21 cellular contexts compared by ENCODE assay signal in the genomic region with DNA sequence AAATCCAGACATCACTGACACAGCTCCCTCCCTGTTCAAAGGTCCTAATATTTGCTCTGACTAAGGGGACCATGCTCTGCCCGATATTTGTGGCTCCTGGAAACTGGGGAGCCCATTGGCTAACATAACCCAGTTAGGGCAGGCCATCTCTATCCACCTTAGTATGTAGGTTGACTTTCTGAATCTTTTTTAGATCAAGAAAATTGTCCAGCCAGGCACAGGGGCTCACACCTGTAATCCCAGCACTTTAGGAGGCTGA. TPM values are rescaled to one million over a fixed set of nuclear protein-coding genes. Genes with fewer than 3 reads are reported as not detected.
DNase-seq lines count a peak whose midpoint lies in the region; ATAC-seq and TF ChIP-seq lines count a peak whose summit lies in the region.
"Had no signal": no experiment of that assay in that cellular context is flagged by ENCODE, and none has a peak within 500 bp of the region (broad histone marks: within the 10 kb centered on the region; RNA-seq: fewer than 3 reads in every experiment).

No MANE protein-coding gene starts in this region.

- H4K20me1 ChIP-seq in OCI-LY3 (ENCODE audit: insufficient read depth, low read length) (no peaks in the 10 kb centered on the region), hepatocyte (ENCODE audit: insufficient read depth, poor library complexity, severe bottlenecking) (peaks cover 5% of the 10 kb centered on the region)

- peak; percentile 21 for DNase-seq in activated CD8-positive, alpha-beta memory T cell treated with anti-CD3 and anti-CD28 coated beads for 24 hours
- DNase-seq in activated CD8-positive, alpha-beta memory T cell treated with anti-CD3 and anti-CD28 coated beads, Interleukin-2, amount 10 ng/mL, durations not matched to agents 7 days and 5 days: no peak
- DNase-seq in hepatocyte (ENCODE audit: low spot score) (no peak), stomach (peak; percentile 1), NCI-H226 (no peak), LoVo (ENCODE audit: low spot score) (no peak)
- DNase-seq: CD4-positive, alpha-beta memory T cell; DMS153; DMS79; GDM1; HFFc6 had no signal

- no peaks in the 10 kb centered on the region for H3K9me3 ChIP-seq in OCI-LY3 (ENCODE audit: insufficient read depth, low read length)
- H3K9me3 ChIP-seq in hepatocyte (ENCODE audit: low read depth): no peaks in the 10 kb centered on the region
- no peaks in the 10 kb centered on the region for H3K9me3 ChIP-seq in stomach
- H3K9me3 ChIP-seq: A549 had no signal

- H3K4me3 Mint-ChIP-seq in activated CD8-positive, alpha-beta memory T cell treated with anti-CD3 and anti-CD28 coated beads, Interleukin-2, amount 10 ng/mL, durations not matched to agents 7 days and 5 days: no peak overlapping the region
- H3K4me3 Mint-ChIP-seq: CD4-positive, alpha-beta memory T cell; HFFc6 had no signal

- no peak for TF ChIP-seq POLR2A in stomach (IDR thresholded peaks at IDR 0.05)

- H3K9me3 Mint-ChIP-seq in activated CD8-positive, alpha-beta memory T cell treated with anti-CD3 and anti-CD28 coated beads, Interleukin-2, amount 10 ng/mL, durations not matched to agents 7 days and 5 days (ENCODE audit: low read depth): no peaks in the 10 kb centered on the region

- no peak for TF ChIP-seq CTCF in OCI-LY3 (IDR thresholded peaks at IDR 0.05; ENCODE audit: low read depth, low read length)
- no peak for TF ChIP-seq CTCF in hepatocyte (IDR thresholded peaks at IDR 0.05; ENCODE audit: poor library complexity)
- TF ChIP-seq CTCF in stomach (IDR thresholded peaks at IDR 0.05): no peak

- intact Hi-C loops in stomach (cut with DNase I; ENCODE audit: low total_unique reads): loop anchor here (10.0 kb wide), 3 partner anchors 148 to 1028 kb away; no protein-coding TSS in a partner anchor

- H3K4me1 ChIP-seq in OCI-LY3 (ENCODE audit: low read length) (no peaks in the 10 kb centered on the region), hepatocyte (ENCODE audit: insufficient read depth) (peaks cover 10% of the 10 kb centered on the region), stomach (peaks cover 12 to 52% (median 30%) of the 10 kb centered on the region in 4 donors)
- H3K4me1 ChIP-seq: A549, BLaER1 had no signal

- no peak overlapping the region for H3K27ac Mint-ChIP-seq in activated CD8-positive, alpha-beta memory T cell treated with anti-CD3 and anti-CD28 coated beads, Interleukin-2, amount 10 ng/mL, durations not matched to agents 7 days and 5 days
- H3K27ac Mint-ChIP-seq: CD4-positive, alpha-beta memory T cell; HFFc6 had no signal

- H3K4me3 ChIP-seq in OCI-LY3 (ENCODE audit: low read length) (no peak overlapping the region), hepatocyte (no peak overlapping the region), stomach (no peak overlapping the region)
- H3K4me3 ChIP-seq: A549, BLaER1 had no signal

- no peak for ATAC-seq in activated CD8-positive, alpha-beta memory T cell treated with anti-CD3 and anti-CD28 coated beads, Interleukin-2, amount 10 ng/mL, durations not matched to agents 7 days and 5 days
- no peak for ATAC-seq in GM21390 (IDR thresholded peaks at IDR 0.05; ENCODE audit: unreplicated experiment)
- ATAC-seq: A549, HCT116 had no signal

- no peak overlapping the region for H3K9ac ChIP-seq in OCI-LY3 (ENCODE audit: low read length)
- H3K9ac ChIP-seq: BLaER1 had no signal

- no peaks in the 10 kb centered on the region for H3K9me2 ChIP-seq in hepatocyte (replicated peaks; ENCODE audit: insufficient read depth)

- H3K4me2 ChIP-seq in OCI-LY3 (ENCODE audit: low read length) (no peak overlapping the region), hepatocyte (no peak overlapping the region)
- H3K4me2 ChIP-seq: A549, BLaER1 had no signal

- H3K27me3 ChIP-seq in OCI-LY3 (ENCODE audit: low read depth, low read length): no peaks in the 10 kb centered on the region
- peaks cover 96% of the 10 kb centered on the region for H3K27me3 ChIP-seq in hepatocyte
- peaks cover 39 to 100% (median 96%) of the 10 kb centered on the region in 3 donors for H3K27me3 ChIP-seq in stomach

- CTCF ChIA-PET in activated CD8-positive, alpha-beta memory T cell treated with anti-CD3 and anti-CD28 coated beads, Interleukin-2, amount 10 ng/mL, durations not matched to agents 7 days and 5 days (lab: Charles Lee): no interaction called here

- H3K27me3 Mint-ChIP-seq in activated CD8-positive, alpha-beta memory T cell treated with anti-CD3 and anti-CD28 coated beads, Interleukin-2, amount 10 ng/mL, durations not matched to agents 7 days and 5 days: peaks cover 91% of the 10 kb centered on the region

- H3K79me2 ChIP-seq in OCI-LY3 (ENCODE audit: low read length): no peaks in the 10 kb centered on the region
- H3K79me2 ChIP-seq in hepatocyte: peaks cover 28% of the 10 kb centered on the region

- H3K27ac ChIP-seq in OCI-LY3 (ENCODE audit: low read length) (no peak overlapping the region), hepatocyte (peak overlapping the region; percentile 37), stomach (no peak overlapping the region)
- H3K27ac ChIP-seq: 22Rv1, A549, BLaER1, HL-60 had no signal

- H3K36me3 Mint-ChIP-seq in activated CD8-positive, alpha-beta memory T cell treated with anti-CD3 and anti-CD28 coated beads, Interleukin-2, amount 10 ng/mL, durations not matched to agents 7 days and 5 days: no peaks in the 10 kb centered on the region
- H3K36me3 Mint-ChIP-seq: CD4-positive, alpha-beta memory T cell had no signal

- no peak for TF ChIP-seq EP300 in stomach (IDR thresholded peaks at IDR 0.05)

- 67% methylated on average over 1 of the region's 1 CpG for WGBS in hepatocyte (ENCODE audit: low lambda C conversion rate, missing lambda C conversion rate)
- 32 to 61% (median 42%) methylated on average over 1 of the region's 1 CpG for WGBS in stomach, 5 donors

- H3K36me3 ChIP-seq in OCI-LY3 (replicated peaks; ENCODE audit: low read depth, low read length) (no peaks in the 10 kb centered on the region), hepatocyte (replicated peaks; ENCODE audit: insufficient read depth, low read depth) (no peaks in the 10 kb centered on the region), stomach (no peaks in the 10 kb centered on the region)
- H3K36me3 ChIP-seq: BLaER1 had no signal

- H2AFZ ChIP-seq in OCI-LY3 (ENCODE audit: low read depth, low read length): peak overlapping the region; percentile 63; the same call in 1 of the 2 replicates
- no peak overlapping the region for H2AFZ ChIP-seq in hepatocyte

- H3K4me1 Mint-ChIP-seq in activated CD8-positive, alpha-beta memory T cell treated with anti-CD3 and anti-CD28 coated beads, Interleukin-2, amount 10 ng/mL, durations not matched to agents 7 days and 5 days: peaks cover 13% of the 10 kb centered on the region

RNA-seq across cellular contexts. Expression of gene CDX2, which starts 3.4 kb away (rescaled TPM):
- total RNA-seq in activated CD8-positive, alpha-beta memory T cell treated with anti-CD3 and anti-CD28 coated beads, Interleukin-2, amount 10 ng/mL, durations not matched to agents 7 days and 5 days: not detected
- total RNA-seq in hepatocyte: 34.6 and 40.0 TPM in 2 replicates
- polyA plus RNA-seq in hepatocyte: 52.4 and 60.6 TPM in 2 replicates
- 100 to 1,000 TPM in 1 of 5 donors, 1 to 10 TPM in 1, not detected in 3; 2.4 to 106 TPM for total RNA-seq in stomach
- polyA plus RNA-seq in stomach: under 1 TPM in 2 of 3 donors, not detected in 1; 0.03 to 0.12 TPM
- total RNA-seq: CD4-positive, alpha-beta memory T cell; Daoy; HFFc6; HT1080 had no signal
- polyA plus RNA-seq: CD14-positive monocyte; CD4-positive, alpha-beta memory T cell had no signal

RNA-seq across cellular contexts. Expression of gene URAD, which starts 15.9 kb away (rescaled TPM):
- not detected for total RNA-seq in activated CD8-positive, alpha-beta memory T cell treated with anti-CD3 and anti-CD28 coated beads, Interleukin-2, amount 10 ng/mL, durations not matched to agents 7 days and 5 days
- total RNA-seq in hepatocyte (13.5 and 18.2 TPM in 2 replicates), stomach (100 to 1,000 TPM in 1 of 5 donors, 1 to 10 TPM in 1, not detected in 3; 1.1 to 165 TPM)
- polyA plus RNA-seq in hepatocyte (35.7 and 38.1 TPM in 2 replicates), stomach (under 1 TPM in 1 of 3 donors, not detected in 2; 0.13 TPM)
- total RNA-seq: CD4-positive, alpha-beta memory T cell; Daoy; HFFc6; HT1080 had no signal
- polyA plus RNA-seq: A549; CD14-positive monocyte; CD4-positive, alpha-beta memory T cell had no signal

RNA-seq across cellular contexts. Expression of gene PDX1, which starts 52.7 kb away (rescaled TPM):
- total RNA-seq in activated CD8-positive, alpha-beta memory T cell treated with anti-CD3 and anti-CD28 coated beads, Interleukin-2, amount 10 ng/mL, durations not matched to agents 7 days and 5 days: not detected
- 0.20 and 1.3 TPM in 2 replicates for total RNA-seq in hepatocyte
- polyA plus RNA-seq in hepatocyte: 0.95 and 1.8 TPM in 2 replicates
- total RNA-seq in stomach: under 1 TPM in 2 of 5 donors, not detected in 3; 0.29 to 0.92 TPM
- polyA plus RNA-seq in stomach: 1 to 10 TPM in 2 of 3 donors, under 1 TPM in 1; 0.13 to 1.8 (median 1.2) TPM
- total RNA-seq: CD4-positive, alpha-beta memory T cell; Daoy; HFFc6; HT1080 had no signal
- polyA plus RNA-seq: CD14-positive monocyte; CD4-positive, alpha-beta memory T cell had no signal

Comparison
In these comparisons a context has a peak if more than half of its experiments do, and no peak if none do; other contexts are left out.
1. DNase-seq: peak in activated CD8-positive, alpha-beta memory T cell treated with anti-CD3 and anti-CD28 coated beads for 24 hours (single experiment) and stomach (single experiment); none in activated CD8-positive, alpha-beta memory T cell treated with anti-CD3 and anti-CD28 coated beads, Interleukin-2, amount 10 ng/mL, durations not matched to agents 7 days and 5 days (single experiment), hepatocyte (single experiment), NCI-H226 (single experiment) and LoVo (single experiment).